1 cellular context compared by ENCODE assay signal in the genomic region with DNA sequence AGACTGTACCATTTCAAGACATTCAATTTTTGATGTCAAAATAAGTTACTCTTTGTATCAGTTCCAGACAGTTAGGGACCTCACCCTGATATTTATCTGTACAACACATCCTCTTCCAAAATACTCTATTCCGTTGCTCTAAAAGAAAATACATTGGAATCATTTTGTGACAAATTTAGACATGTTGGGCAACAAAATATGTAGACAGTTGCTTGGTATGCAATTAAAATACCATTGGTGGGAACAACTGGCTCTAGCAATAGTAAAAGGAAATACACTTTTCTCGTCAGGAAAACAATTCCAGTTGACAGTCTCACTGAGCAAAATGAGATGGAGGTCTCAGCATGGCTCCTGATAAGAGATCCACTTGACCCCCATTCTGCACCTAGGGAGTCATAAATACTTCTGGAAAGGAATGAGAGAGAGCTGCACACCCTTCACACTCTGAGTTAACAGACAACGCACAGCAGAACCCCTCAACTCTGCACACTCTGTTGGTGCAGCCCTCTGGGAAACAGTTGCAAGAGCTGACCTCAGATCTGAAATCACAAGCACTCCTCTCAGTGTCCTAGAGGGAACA.
TF ChIP-seq lines count a peak whose summit lies in the region.

No MANE protein-coding gene starts in this region.

TF ChIP-seq in GM23338, 12 proteins besides CTCF, POLR2A, EP300 and RAD21 (continued from another document):
- TF ChIP-seq, protein P1, sequence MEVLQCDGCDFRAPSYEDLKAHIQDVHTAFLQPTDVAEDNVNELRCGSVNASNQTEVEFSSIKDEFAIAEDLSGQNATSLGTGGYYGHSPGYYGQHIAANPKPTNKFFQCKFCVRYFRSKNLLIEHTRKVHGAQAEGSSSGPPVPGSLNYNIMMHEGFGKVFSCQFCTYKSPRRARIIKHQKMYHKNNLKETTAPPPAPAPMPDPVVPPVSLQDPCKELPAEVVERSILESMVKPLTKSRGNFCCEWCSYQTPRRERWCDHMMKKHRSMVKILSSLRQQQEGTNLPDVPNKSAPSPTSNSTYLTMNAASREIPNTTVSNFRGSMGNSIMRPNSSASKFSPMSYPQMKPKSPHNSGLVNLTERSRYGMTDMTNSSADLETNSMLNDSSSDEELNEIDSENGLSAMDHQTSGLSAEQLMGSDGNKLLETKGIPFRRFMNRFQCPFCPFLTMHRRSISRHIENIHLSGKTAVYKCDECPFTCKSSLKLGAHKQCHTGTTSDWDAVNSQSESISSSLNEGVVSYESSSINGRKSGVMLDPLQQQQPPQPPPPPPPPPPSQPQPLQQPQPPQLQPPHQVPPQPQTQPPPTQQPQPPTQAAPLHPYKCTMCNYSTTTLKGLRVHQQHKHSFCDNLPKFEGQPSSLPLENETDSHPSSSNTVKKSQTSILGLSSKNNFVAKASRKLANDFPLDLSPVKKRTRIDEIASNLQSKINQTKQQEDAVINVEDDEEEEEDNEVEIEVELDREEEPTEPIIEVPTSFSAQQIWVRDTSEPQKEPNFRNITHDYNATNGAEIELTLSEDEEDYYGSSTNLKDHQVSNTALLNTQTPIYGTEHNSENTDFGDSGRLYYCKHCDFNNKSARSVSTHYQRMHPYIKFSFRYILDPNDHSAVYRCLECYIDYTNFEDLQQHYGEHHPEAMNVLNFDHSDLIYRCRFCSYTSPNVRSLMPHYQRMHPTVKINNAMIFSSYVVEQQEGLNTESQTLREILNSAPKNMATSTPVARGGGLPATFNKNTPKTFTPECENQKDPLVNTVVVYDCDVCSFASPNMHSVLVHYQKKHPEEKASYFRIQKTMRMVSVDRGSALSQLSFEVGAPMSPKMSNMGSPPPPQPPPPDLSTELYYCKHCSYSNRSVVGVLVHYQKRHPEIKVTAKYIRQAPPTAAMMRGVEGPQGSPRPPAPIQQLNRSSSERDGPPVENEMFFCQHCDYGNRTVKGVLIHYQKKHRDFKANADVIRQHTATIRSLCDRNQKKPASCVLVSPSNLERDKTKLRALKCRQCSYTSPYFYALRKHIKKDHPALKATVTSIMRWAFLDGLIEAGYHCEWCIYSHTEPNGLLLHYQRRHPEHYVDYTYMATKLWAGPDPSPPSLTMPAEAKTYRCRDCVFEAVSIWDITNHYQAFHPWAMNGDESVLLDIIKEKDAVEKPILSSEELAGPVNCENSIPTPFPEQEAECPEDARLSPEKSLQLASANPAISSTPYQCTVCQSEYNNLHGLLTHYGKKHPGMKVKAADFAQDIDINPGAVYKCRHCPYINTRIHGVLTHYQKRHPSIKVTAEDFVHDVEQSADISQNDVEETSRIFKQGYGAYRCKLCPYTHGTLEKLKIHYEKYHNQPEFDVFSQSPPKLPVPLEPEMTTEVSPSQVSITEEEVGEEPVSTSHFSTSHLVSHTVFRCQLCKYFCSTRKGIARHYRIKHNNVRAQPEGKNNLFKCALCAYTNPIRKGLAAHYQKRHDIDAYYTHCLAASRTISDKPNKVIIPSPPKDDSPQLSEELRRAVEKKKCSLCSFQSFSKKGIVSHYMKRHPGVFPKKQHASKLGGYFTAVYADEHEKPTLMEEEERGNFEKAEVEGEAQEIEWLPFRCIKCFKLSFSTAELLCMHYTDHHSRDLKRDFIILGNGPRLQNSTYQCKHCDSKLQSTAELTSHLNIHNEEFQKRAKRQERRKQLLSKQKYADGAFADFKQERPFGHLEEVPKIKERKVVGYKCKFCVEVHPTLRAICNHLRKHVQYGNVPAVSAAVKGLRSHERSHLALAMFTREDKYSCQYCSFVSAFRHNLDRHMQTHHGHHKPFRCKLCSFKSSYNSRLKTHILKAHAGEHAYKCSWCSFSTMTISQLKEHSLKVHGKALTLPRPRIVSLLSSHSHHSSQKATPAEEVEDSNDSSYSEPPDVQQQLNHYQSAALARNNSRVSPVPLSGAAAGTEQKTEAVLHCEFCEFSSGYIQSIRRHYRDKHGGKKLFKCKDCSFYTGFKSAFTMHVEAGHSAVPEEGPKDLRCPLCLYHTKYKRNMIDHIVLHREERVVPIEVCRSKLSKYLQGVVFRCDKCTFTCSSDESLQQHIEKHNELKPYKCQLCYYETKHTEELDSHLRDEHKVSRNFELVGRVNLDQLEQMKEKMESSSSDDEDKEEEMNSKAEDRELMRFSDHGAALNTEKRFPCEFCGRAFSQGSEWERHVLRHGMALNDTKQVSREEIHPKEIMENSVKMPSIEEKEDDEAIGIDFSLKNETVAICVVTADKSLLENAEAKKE (CRISPR knock-in tag; IDR thresholded peaks at IDR 0.05) = no peak
- no peak for TF ChIP-seq JUNB (IDR thresholded peaks at IDR 0.05; ENCODE audit: unreplicated experiment)
- no peak for TF ChIP-seq POLR2AphosphoS5 (IDR thresholded peaks at IDR 0.05; ENCODE audit: low read depth)
- TF ChIP-seq, protein P2, sequence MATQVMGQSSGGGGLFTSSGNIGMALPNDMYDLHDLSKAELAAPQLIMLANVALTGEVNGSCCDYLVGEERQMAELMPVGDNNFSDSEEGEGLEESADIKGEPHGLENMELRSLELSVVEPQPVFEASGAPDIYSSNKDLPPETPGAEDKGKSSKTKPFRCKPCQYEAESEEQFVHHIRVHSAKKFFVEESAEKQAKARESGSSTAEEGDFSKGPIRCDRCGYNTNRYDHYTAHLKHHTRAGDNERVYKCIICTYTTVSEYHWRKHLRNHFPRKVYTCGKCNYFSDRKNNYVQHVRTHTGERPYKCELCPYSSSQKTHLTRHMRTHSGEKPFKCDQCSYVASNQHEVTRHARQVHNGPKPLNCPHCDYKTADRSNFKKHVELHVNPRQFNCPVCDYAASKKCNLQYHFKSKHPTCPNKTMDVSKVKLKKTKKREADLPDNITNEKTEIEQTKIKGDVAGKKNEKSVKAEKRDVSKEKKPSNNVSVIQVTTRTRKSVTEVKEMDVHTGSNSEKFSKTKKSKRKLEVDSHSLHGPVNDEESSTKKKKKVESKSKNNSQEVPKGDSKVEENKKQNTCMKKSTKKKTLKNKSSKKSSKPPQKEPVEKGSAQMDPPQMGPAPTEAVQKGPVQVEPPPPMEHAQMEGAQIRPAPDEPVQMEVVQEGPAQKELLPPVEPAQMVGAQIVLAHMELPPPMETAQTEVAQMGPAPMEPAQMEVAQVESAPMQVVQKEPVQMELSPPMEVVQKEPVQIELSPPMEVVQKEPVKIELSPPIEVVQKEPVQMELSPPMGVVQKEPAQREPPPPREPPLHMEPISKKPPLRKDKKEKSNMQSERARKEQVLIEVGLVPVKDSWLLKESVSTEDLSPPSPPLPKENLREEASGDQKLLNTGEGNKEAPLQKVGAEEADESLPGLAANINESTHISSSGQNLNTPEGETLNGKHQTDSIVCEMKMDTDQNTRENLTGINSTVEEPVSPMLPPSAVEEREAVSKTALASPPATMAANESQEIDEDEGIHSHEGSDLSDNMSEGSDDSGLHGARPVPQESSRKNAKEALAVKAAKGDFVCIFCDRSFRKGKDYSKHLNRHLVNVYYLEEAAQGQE (IDR thresholded peaks at IDR 0.05; ENCODE audit: unreplicated experiment) = no peak
